In the genomic region with DNA sequence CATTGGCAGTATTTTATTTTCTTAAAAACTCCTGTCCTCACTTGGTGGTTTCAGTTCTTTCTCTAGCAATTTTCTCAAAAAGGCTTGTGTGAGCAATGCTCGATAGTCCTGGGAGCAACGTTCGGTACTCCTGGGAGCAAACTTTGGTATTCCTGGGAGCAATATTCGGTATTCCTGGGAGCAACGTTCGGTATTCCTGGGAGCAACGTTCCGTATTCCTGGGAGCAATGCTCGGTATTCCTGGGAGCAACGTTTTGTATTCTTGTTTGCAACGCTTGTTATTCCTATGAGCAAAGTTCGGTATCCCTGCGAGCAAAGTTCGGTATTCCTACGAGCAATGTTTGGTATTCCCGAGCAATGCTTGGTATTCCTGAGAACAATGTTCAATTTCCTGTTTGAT, we compare ENCODE assay signal across 3 cellular contexts.
TF ChIP-seq lines count a peak whose summit lies in the region.

No MANE protein-coding gene starts in this region.

TF ChIP-seq in GM23338, 12 proteins besides CTCF, POLR2A, EP300 and RAD21 (continues in another document):
- no peak for TF ChIP-seq NANOG (IDR thresholded peaks at IDR 0.05; ENCODE audit: borderline replicate concordance)
- no peak for TF ChIP-seq POLR2AphosphoS5 (IDR thresholded peaks at IDR 0.05; ENCODE audit: low read depth)
- TF ChIP-seq JUNB (IDR thresholded peaks at IDR 0.05; ENCODE audit: unreplicated experiment) = no peak
- TF ChIP-seq, protein P1, sequence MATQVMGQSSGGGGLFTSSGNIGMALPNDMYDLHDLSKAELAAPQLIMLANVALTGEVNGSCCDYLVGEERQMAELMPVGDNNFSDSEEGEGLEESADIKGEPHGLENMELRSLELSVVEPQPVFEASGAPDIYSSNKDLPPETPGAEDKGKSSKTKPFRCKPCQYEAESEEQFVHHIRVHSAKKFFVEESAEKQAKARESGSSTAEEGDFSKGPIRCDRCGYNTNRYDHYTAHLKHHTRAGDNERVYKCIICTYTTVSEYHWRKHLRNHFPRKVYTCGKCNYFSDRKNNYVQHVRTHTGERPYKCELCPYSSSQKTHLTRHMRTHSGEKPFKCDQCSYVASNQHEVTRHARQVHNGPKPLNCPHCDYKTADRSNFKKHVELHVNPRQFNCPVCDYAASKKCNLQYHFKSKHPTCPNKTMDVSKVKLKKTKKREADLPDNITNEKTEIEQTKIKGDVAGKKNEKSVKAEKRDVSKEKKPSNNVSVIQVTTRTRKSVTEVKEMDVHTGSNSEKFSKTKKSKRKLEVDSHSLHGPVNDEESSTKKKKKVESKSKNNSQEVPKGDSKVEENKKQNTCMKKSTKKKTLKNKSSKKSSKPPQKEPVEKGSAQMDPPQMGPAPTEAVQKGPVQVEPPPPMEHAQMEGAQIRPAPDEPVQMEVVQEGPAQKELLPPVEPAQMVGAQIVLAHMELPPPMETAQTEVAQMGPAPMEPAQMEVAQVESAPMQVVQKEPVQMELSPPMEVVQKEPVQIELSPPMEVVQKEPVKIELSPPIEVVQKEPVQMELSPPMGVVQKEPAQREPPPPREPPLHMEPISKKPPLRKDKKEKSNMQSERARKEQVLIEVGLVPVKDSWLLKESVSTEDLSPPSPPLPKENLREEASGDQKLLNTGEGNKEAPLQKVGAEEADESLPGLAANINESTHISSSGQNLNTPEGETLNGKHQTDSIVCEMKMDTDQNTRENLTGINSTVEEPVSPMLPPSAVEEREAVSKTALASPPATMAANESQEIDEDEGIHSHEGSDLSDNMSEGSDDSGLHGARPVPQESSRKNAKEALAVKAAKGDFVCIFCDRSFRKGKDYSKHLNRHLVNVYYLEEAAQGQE (IDR thresholded peaks at IDR 0.05; ENCODE audit: unreplicated experiment) = no peak
- no peak for TF ChIP-seq STAT1 (IDR thresholded peaks at IDR 0.05; ENCODE audit: unreplicated experiment)
- TF ChIP-seq, protein P2, sequence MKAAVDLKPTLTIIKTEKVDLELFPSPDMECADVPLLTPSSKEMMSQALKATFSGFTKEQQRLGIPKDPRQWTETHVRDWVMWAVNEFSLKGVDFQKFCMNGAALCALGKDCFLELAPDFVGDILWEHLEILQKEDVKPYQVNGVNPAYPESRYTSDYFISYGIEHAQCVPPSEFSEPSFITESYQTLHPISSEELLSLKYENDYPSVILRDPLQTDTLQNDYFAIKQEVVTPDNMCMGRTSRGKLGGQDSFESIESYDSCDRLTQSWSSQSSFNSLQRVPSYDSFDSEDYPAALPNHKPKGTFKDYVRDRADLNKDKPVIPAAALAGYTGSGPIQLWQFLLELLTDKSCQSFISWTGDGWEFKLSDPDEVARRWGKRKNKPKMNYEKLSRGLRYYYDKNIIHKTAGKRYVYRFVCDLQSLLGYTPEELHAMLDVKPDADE (IDR thresholded peaks at IDR 0.05) = no peak
- no peak for TF ChIP-seq EZH2 (IDR thresholded peaks at IDR 0.05; ENCODE audit: low read depth, unreplicated experiment)

TF ChIP-seq in GM12878, 131 proteins besides CTCF, POLR2A, EP300 and RAD21:
- TF ChIP-seq NR2C2 (IDR thresholded peaks at IDR 0.05; ENCODE audit: borderline replicate concordance, control insufficient read depth, insufficient read length, low read depth) = no peak
- no peak for TF ChIP-seq TCF7 (IDR thresholded peaks at IDR 0.05; ENCODE audit: borderline replicate concordance)
- TF ChIP-seq, protein P3, sequence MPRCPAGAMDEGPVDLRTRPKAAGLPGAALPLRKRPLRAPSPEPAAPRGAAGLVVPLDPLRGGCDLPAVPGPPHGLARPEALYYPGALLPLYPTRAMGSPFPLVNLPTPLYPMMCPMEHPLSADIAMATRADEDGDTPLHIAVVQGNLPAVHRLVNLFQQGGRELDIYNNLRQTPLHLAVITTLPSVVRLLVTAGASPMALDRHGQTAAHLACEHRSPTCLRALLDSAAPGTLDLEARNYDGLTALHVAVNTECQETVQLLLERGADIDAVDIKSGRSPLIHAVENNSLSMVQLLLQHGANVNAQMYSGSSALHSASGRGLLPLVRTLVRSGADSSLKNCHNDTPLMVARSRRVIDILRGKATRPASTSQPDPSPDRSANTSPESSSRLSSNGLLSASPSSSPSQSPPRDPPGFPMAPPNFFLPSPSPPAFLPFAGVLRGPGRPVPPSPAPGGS (IDR thresholded peaks at IDR 0.05; ENCODE audit: borderline replicate concordance, insufficient read depth, low read depth, low read length, poor library complexity, severe bottlenecking) = peak; percentile 16
TF ChIP-seq in GM12878: peak in this region for 1.

TF ChIP-seq in neural cell, 6 proteins besides CTCF, POLR2A, EP300 and RAD21:
- no peak for TF ChIP-seq EZH2 (IDR thresholded peaks at IDR 0.05; ENCODE audit: borderline replicate concordance, insufficient read depth, low read length, poor library complexity, severe bottlenecking)
- TF ChIP-seq TAF1 (IDR thresholded peaks at IDR 0.05; ENCODE audit: low read depth) = no peak
- TF ChIP-seq SMC3 (conservative IDR thresholded peaks at IDR 0.05; ENCODE audit: poor library complexity) = no peak
- TF ChIP-seq, protein P1 (IDR thresholded peaks at IDR 0.05; ENCODE audit: borderline replicate concordance) = peak; percentile 98
- no peak for TF ChIP-seq POLR2AphosphoS5 (IDR thresholded peaks at IDR 0.05)
